Comparison of ENCODE assay signal across 8 cellular contexts in the genomic region with DNA sequence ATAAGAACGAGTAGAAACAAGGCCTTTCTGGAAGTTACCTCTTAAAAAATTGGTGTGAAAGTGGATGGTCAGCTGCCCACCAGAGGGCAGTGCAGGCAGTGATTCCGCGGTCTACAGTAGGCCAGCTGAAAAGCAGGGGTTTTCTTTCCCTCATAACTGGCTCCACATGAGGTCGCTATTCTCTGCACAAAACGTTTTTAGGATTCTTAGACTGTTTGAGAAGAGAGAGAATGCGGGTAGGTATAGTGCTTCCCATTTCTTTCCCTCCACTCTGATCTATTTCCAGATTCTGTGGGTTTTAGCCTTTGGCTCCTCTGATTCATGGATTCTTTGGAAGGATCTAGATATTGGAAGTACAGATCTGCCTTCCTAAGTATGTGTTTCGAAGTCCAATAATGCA. TPM values are rescaled to one million over a fixed set of nuclear protein-coding genes. Genes with fewer than 3 reads are reported as not detected.
DNase-seq lines count a peak whose midpoint lies in the region; FAIRE-seq and TF ChIP-seq lines count a peak whose summit lies in the region.

No MANE protein-coding gene starts in this region.

- WGBS in transverse colon (ENCODE audit: low coverage in 1 of 2), 2 donors: 17% methylated on average over 6 to 7 of the region's 7 CpGs

- H3K4me1 Mint-ChIP-seq in HFFc6 (ENCODE audit: low read depth): peaks cover 6% of the 10 kb centered on the region
- no peaks in the 10 kb centered on the region for H3K4me1 Mint-ChIP-seq in osteocyte (ENCODE audit: unreplicated experiment)

- TF ChIP-seq POLR2A in transverse colon (IDR thresholded peaks at IDR 0.05): no peak

- in situ Hi-C loops in transverse colon (cut with MboI; ENCODE audit: low pct_ligation_motif_present in 1 of 4, low pct_unique_long_range_greater_than_20kb in 1 of 4, low sequenced_read_pairs in 3 of 4): loop anchor here (5.0 to 25.0 kb wide), 5 partner anchors 327 to 690 kb away; no protein-coding TSS in a partner anchor

- H3K9me3 ChIP-seq in SJCRH30 (replicated peaks): no peaks in the 10 kb centered on the region
- H3K9me3 ChIP-seq in transverse colon: peaks cover 0 to 3% of the 10 kb centered on the region in 2 donors

- H3K27me3 Mint-ChIP-seq in HFFc6 (ENCODE audit: insufficient read depth): peaks cover 3% of the 10 kb centered on the region; the same call in 1 of the 2 replicates
- H3K27me3 Mint-ChIP-seq in osteocyte (ENCODE audit: unreplicated experiment): no peaks in the 10 kb centered on the region

- no peak overlapping the region for H3K27ac Mint-ChIP-seq in HFFc6
- H3K27ac Mint-ChIP-seq in osteocyte (ENCODE audit: unreplicated experiment): no peak overlapping the region

- H3K27ac ChIP-seq in SJCRH30 (no peak overlapping the region), transverse colon (no peak overlapping the region)

- TF ChIP-seq EP300 in transverse colon (IDR thresholded peaks at IDR 0.05; ENCODE audit: low read depth): no peak

- intact Hi-C loops in transverse colon (cut with DNase I; ENCODE audit: low total_unique reads): loop anchor here (5.0 kb wide), 1 partner anchor 332 kb away; no protein-coding TSS in a partner anchor

- peak; percentile 94 for FAIRE-seq in frontal cortex (lab: Jason Lieb, UNC)

- TF ChIP-seq CTCF in GM12801 (IDR thresholded peaks at IDR 0.05; ENCODE audit: extremely low read depth, insufficient read length) (peak; percentile 39), HFFc6 (IDR thresholded peaks at IDR 0.05) (peak; percentile 100), osteocyte (IDR thresholded peaks at IDR 0.05) (peak; percentile 99), transverse colon (IDR thresholded peaks at IDR 0.05) (peak; percentile 90 to 98 (median 93))

- H3K4me1 ChIP-seq in SJCRH30: no peaks in the 10 kb centered on the region
- H3K4me1 ChIP-seq in transverse colon: peaks cover 0 to 3% (median 0%) of the 10 kb centered on the region in 4 donors

- H3K9me3 Mint-ChIP-seq in HFFc6 (peaks cover 13% of the 10 kb centered on the region), osteocyte (ENCODE audit: unreplicated experiment) (peaks cover 15% of the 10 kb centered on the region)

- DNase-seq in HFFc6: peak; percentile 82
- DNase-seq in NAMALWA (ENCODE audit: low spot score): peak; percentile 92
- DNase-seq in SJCRH30: peak; percentile 69 to 90
- DNase-seq in activated gamma-delta T cell treated with anti-CD3 and anti-CD28 coated beads, Interleukin-2, amount 50 U/mL, for 16 hours (ENCODE audit: low read depth): peak; percentile 58
- DNase-seq in frontal cortex (ENCODE audit: low spot score in 2 of 2): peak; percentile 40 to 49
- DNase-seq in osteocyte (ENCODE audit: extremely low spot score, unreplicated experiment): peak; percentile 90
- peak; percentile 84 for DNase-seq in transverse colon

- H3K4me3 ChIP-seq in SJCRH30 (no peak overlapping the region), transverse colon (no peak overlapping the region)

- H3K36me3 ChIP-seq in SJCRH30 (no peaks in the 10 kb centered on the region), transverse colon (no peaks in the 10 kb centered on the region)

- H3K36me3 Mint-ChIP-seq in HFFc6 (ENCODE audit: low read depth) (peaks cover 20% of the 10 kb centered on the region), osteocyte (ENCODE audit: unreplicated experiment) (peaks cover 7% of the 10 kb centered on the region)

- H3K4me3 Mint-ChIP-seq in HFFc6 (no peak overlapping the region), osteocyte (ENCODE audit: unreplicated experiment) (no peak overlapping the region)

- H3K27me3 ChIP-seq in SJCRH30 (no peaks in the 10 kb centered on the region), transverse colon (no peaks in the 10 kb centered on the region)

RNA-seq across cellular contexts. Expression of a gene that starts 14.2 kb away (rescaled TPM):
- 10 to 100 TPM; 14.2 to 18.1 (median 16.6) TPM for total RNA-seq in HFFc6 (2021; fragmentation: NEBNext Ultra II Directional; extraction: Animal tissue kit (Norgen Biotek cat#: 25700))
- total RNA-seq in SJCRH30 (2014; rRNA removed; shearing (Covaris generic)): 5.6 and 6.5 TPM in 2 replicates
- total RNA-seq in frontal cortex (67.7 TPM), osteocyte (13.5 and 15.9 TPM in 2 replicates), transverse colon (10 to 100 TPM in 3 of 4 donors, 1 to 10 TPM in 1; 3.7 to 21.6 (median 15.2) TPM)

RNA-seq across cellular contexts. Expression of a gene that starts 14.3 kb away (rescaled TPM):
- total RNA-seq in HFFc6 (2021; fragmentation: NEBNext Ultra II Directional; extraction: Animal tissue kit (Norgen Biotek cat#: 25700)): 1 to 10 TPM; 1.2 to 2.0 (median 1.5) TPM
- 3.2 and 3.8 TPM in 2 replicates for total RNA-seq in SJCRH30 (2014; rRNA removed; shearing (Covaris generic))
- total RNA-seq in frontal cortex (80.3 TPM), osteocyte (4.5 and 5.3 TPM in 2 replicates), transverse colon (10 to 100 TPM; 12.0 to 32.0 (median 23.2) TPM)

Comparison
In these comparisons a context has a peak if more than half of its experiments do, and no peak if none do; other contexts are left out.
1. CTCF ChIP-seq: peak in every context shown above with its lines; median percentile 100 in HFFc6; 99 in osteocyte; 93 in transverse colon; 39 in GM12801.